ENCODE assay signal across 8 cellular contexts in the genomic region with DNA sequence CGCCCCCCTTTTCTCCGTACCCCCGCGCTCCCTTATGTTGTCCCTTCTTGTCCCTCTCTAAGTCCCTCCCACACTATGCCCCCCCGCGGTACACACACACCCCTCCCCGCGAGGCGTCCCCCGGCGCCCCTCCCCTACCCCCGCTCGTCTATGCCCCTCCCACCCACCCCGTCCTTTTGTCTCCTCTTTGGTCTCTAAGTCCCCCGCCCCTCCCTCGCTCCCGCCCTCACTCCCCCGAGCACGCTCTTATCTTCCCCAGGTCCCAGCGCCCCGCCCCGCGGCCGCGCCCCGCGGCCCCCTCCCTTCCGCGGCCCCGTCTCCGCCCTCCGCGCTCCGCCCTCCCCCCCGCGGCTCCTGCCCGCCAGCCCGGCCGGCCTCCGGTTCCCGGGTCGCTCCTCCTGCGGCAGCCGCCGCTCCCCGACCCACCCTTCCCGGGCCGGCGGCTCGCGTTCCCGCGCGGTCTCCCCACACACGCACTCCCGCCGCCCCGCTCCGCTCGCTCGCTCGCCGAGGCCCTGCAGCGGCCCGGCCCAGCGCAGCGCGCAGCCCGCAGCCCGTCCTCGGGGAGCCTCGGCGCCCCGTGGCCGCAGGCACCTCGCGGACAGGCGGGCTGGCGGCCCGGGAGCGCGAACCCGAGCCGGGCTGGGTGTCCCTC. TPM values are rescaled to one million over a fixed set of nuclear protein-coding genes. Genes with fewer than 3 reads are reported as not detected.
DNase-seq lines count a peak whose midpoint lies in the region; ATAC-seq, FAIRE-seq and TF ChIP-seq lines count a peak whose summit lies in the region.

No MANE protein-coding gene starts in this region.

- peak; percentile 51 for ATAC-seq in HG03342 (IDR thresholded peaks at IDR 0.05; ENCODE audit: unreplicated experiment)

- TF ChIP-seq CTCF in 22Rv1 (IDR thresholded peaks at IDR 0.05) (no peak), endothelial cell (IDR thresholded peaks at IDR 0.05; ENCODE audit: unreplicated experiment) (no peak), mesothelial cell of epicardium (IDR thresholded peaks at IDR 0.05; ENCODE audit: unreplicated experiment) (no peak)

- peaks cover 6% of the 10 kb centered on the region for H3K27me3 Mint-ChIP-seq in endothelial cell (ENCODE audit: unreplicated experiment)
- peaks cover 39% of the 10 kb centered on the region for H3K27me3 Mint-ChIP-seq in mesothelial cell of epicardium (ENCODE audit: low read depth)

- H3K4me3 Mint-ChIP-seq in endothelial cell (ENCODE audit: unreplicated experiment), result peak overlapping the region; percentile 65
- peak overlapping the region; percentile 72 for H3K4me3 Mint-ChIP-seq in mesothelial cell of epicardium

- DNase-seq in GM18507 (ENCODE audit: extremely low spot score, insufficient read length, low read depth), result peak; percentile 52
- peak; percentile 76 to 80 for DNase-seq in NOMO-1 (lab: John Stamatoyannopoulos, UW; ENCODE audit: unreplicated experiment in 2 of 2)
- DNase-seq in activated CD8-positive, alpha-beta memory T cell treated with anti-CD3 and anti-CD28 coated beads, Interleukin-2, amount 50 U/mL, for 24 hours (ENCODE audit: extremely low read depth), result peak; percentile 28
- DNase-seq in endothelial cell (ENCODE audit: low spot score), result peak; percentile 62
- DNase-seq in mesothelial cell of epicardium (ENCODE audit: low spot score in 2 of 2, unreplicated experiment in 2 of 2), result peak; percentile 61 to 72
- DNase-seq in stimulated activated CD8-positive, alpha-beta memory T cell treated with anti-CD3 and anti-CD28 coated beads, Interleukin-15, amount 100 ng/mL, for 24 hours (ENCODE audit: low read depth), result peak; percentile 26

- H3K36me3 Mint-ChIP-seq in endothelial cell (ENCODE audit: low read depth, unreplicated experiment) (no peaks in the 10 kb centered on the region), mesothelial cell of epicardium (peaks cover 4% of the 10 kb centered on the region)

- H3K4me1 Mint-ChIP-seq in endothelial cell (ENCODE audit: unreplicated experiment), result peaks cover 6% of the 10 kb centered on the region
- H3K4me1 Mint-ChIP-seq in mesothelial cell of epicardium, result no peaks in the 10 kb centered on the region

- peak; percentile 77 for FAIRE-seq in GM18507 (lab: Jason Lieb, UNC)

- H3K27ac Mint-ChIP-seq in endothelial cell (ENCODE audit: unreplicated experiment) (no peak overlapping the region), mesothelial cell of epicardium (no peak overlapping the region)

- H3K9me3 Mint-ChIP-seq in endothelial cell (ENCODE audit: unreplicated experiment), result no peaks in the 10 kb centered on the region
- peaks cover 10% of the 10 kb centered on the region for H3K9me3 Mint-ChIP-seq in mesothelial cell of epicardium

- peak overlapping the region; percentile 83 for H3K27ac ChIP-seq in 22Rv1

RNA-seq across cellular contexts. Expression of gene UTP14A, which starts 26.3 kb away (rescaled TPM):
- total RNA-seq in endothelial cell (ENCODE audit: unreplicated experiment), result 22.1 TPM
- 19.2 to 20.4 TPM (median 19.2 TPM) in 3 replicates for total RNA-seq in mesothelial cell of epicardium

RNA-seq across cellular contexts. Expression of gene BCORL1, which starts 50.2 kb away (rescaled TPM):
- total RNA-seq in endothelial cell (ENCODE audit: unreplicated experiment) (34.0 TPM), mesothelial cell of epicardium (27.7 to 28.9 TPM (median 28.0 TPM) in 3 replicates)

Comparison
In these comparisons a context has a peak if more than half of its experiments do, and no peak if none do; other contexts are left out.
1. Peak in every context shown above with its lines: DNase-seq, ATAC-seq and H3K27ac ChIP-seq.
2. DNase-seq: peak in every context shown above with its lines; median percentile 78 in NOMO-1; 66 in mesothelial cell of epicardium; 62 in endothelial cell; 52 in GM18507; 28 in activated CD8-positive, alpha-beta memory T cell treated with anti-CD3 and anti-CD28 coated beads, Interleukin-2, amount 50 U/mL, for 24 hours; 26 in stimulated activated CD8-positive, alpha-beta memory T cell treated with anti-CD3 and anti-CD28 coated beads, Interleukin-15, amount 100 ng/mL, for 24 hours.